In genomic region chr2:173415663-173416469, GRCh38 we compare ENCODE assay signal across 21 cellular contexts.
A peak's percentile ranks its signal among the peaks of the same experiment; 100 is the strongest.
DNase-seq lines count a peak whose midpoint lies in the region; ATAC-seq and TF ChIP-seq lines count a peak whose summit lies in the region.
"Had no signal": no experiment of that assay in that cellular context is flagged by ENCODE, and none has a peak within 500 bp of the region (broad histone marks: within the 10 kb centered on the region; RNA-seq: fewer than 3 reads in every experiment).

No MANE protein-coding gene starts in this region.

- no peak overlapping the region for H3K27ac ChIP-seq in gastrocnemius medialis
- H3K27ac ChIP-seq: skin epidermis, upper lobe of left lung had no signal

- H3K9me3 Mint-ChIP-seq in Calu3 (ENCODE audit: low read depth, unreplicated experiment) (no peaks in the 10 kb centered on the region), nephron progenitor cell (no peaks in the 10 kb centered on the region)
- H3K9me3 Mint-ChIP-seq in activated CD4-positive, alpha-beta memory T cell treated with anti-CD3 and anti-CD28 coated beads, Interleukin-2, amount 10 ng/mL, durations not matched to agents 7 days and 5 days, result no peaks in the 10 kb centered on the region
- H3K9me3 Mint-ChIP-seq: activated naive CD4-positive, alpha-beta T cell treated with anti-CD3 and anti-CD28 coated beads, Interleukin-2, amount 10 ng/mL, durations not matched to agents 7 days and 5 days; CD8-positive, alpha-beta memory T cell; T-helper 1 cell treated with Interleukin-12 subunit alpha and Interleukin-12 subunit beta and Interleukin-4 antibody, amounts not matched to agents 30 μg/mL and 1 μg/mL, for 36 hours had no signal

- H3K27ac Mint-ChIP-seq in Calu3 (ENCODE audit: unreplicated experiment) (peak overlapping the region; percentile 84), nephron progenitor cell (peak overlapping the region; percentile 37)
- no peak overlapping the region for H3K27ac Mint-ChIP-seq in activated CD4-positive, alpha-beta memory T cell treated with anti-CD3 and anti-CD28 coated beads, Interleukin-2, amount 10 ng/mL, durations not matched to agents 7 days and 5 days
- H3K27ac Mint-ChIP-seq: activated naive CD4-positive, alpha-beta T cell treated with anti-CD3 and anti-CD28 coated beads, Interleukin-2, amount 10 ng/mL, durations not matched to agents 7 days and 5 days; CD8-positive, alpha-beta memory T cell; T-helper 1 cell treated with Interleukin-12 subunit alpha and Interleukin-12 subunit beta and Interleukin-4 antibody, amounts not matched to agents 30 μg/mL and 1 μg/mL, for 36 hours had no signal

- intact Hi-C loops in Calu3 (cut with micrococcal nuclease; ENCODE audit: unreplicated experiment), result no loop called here
- intact Hi-C loops in gastrocnemius medialis (cut with DNase I; ENCODE audit: low total_unique reads), result no loop called here

- in situ Hi-C loops in HAP-1 (cut with MboI; ENCODE audit: low sequenced_read_pairs), result no loop called here
- in situ Hi-C loops in gastrocnemius medialis (cut with MboI; ENCODE audit: low sequenced_read_pairs in 4 of 4), result loop anchor here (25.0 kb wide), 3 partner anchors 446 to 921 kb away; partner anchors contain the start of gene SP9 (in 1 of the 4)

- DNase-seq in Calu3 (no peak), NCI-H2227 treated with DMSO at 0.1 percent for 48 hours (lab: John Stamatoyannopoulos, UW) (peak; percentile 78), ecto neural progenitor cell (ENCODE audit: low spot score) (peak; percentile 54), nephron progenitor cell (no peak), HAP-1 (ENCODE audit: low spot score in 2 of 2) (no peak), gastrocnemius medialis (no peak)
- no peak for DNase-seq in activated CD4-positive, alpha-beta memory T cell treated with anti-CD3 and anti-CD28 coated beads, Interleukin-2, amount 10 ng/mL, durations not matched to agents 7 days and 5 days
- DNase-seq: activated naive CD4-positive, alpha-beta T cell treated with anti-CD3 and anti-CD28 coated beads, Interleukin-2, amount 10 ng/mL, durations not matched to agents 7 days and 5 days; activated T-cell treated with anti-CD3 and anti-CD28 coated beads, Interleukin-2, amount 50 U/mL, for 48 hours; AML-193; amniotic stem cell; CD8-positive, alpha-beta memory T cell; DND-41; NCI-H1092 treated with DMSO at 0.1 percent for 48 hours; NCI-H2081; NCI-H510A treated with DMSO at 0.1 percent for 48 hours; nucleus accumbens had no signal

- no TSS peak for BruUV-seq in Calu3 (replicated peaks; lab: Mats Ljungman, UMichigan)

- no peak overlapping the region for H3K4me3 ChIP-seq in HAP-1
- H3K4me3 ChIP-seq in gastrocnemius medialis, result no peak overlapping the region
- H3K4me3 ChIP-seq: skin epidermis, upper lobe of left lung had no signal

- no peaks in the 10 kb centered on the region for H3K27me3 ChIP-seq in HAP-1 (ENCODE audit: low read depth)
- no peaks in the 10 kb centered on the region for H3K27me3 ChIP-seq in gastrocnemius medialis
- H3K27me3 ChIP-seq: upper lobe of left lung had no signal

- TF ChIP-seq CTCF in Calu3 (IDR thresholded peaks at IDR 0.05; ENCODE audit: unreplicated experiment), result no peak
- TF ChIP-seq CTCF in nephron progenitor cell (IDR thresholded peaks at IDR 0.05), result no peak
- TF ChIP-seq CTCF in gastrocnemius medialis (IDR thresholded peaks at IDR 0.05 in 4 of 5, conservative IDR thresholded peaks at IDR 0.05 in 1 of 5), result no peak

- H3K36me3 ChIP-seq in HAP-1 (replicated peaks) (no peaks in the 10 kb centered on the region), gastrocnemius medialis (no peaks in the 10 kb centered on the region)
- H3K36me3 ChIP-seq: upper lobe of left lung had no signal

- ATAC-seq in HG03039 (IDR thresholded peaks at IDR 0.05; ENCODE audit: unreplicated experiment) (no peak), gastrocnemius medialis (no peak)

- no peak for TF ChIP-seq POLR2A in gastrocnemius medialis (IDR thresholded peaks at IDR 0.05)

- H3K36me3 Mint-ChIP-seq in Calu3 (ENCODE audit: insufficient read depth, unreplicated experiment) (no peaks in the 10 kb centered on the region), nephron progenitor cell (ENCODE audit: low read depth) (no peaks in the 10 kb centered on the region)
- no peaks in the 10 kb centered on the region for H3K36me3 Mint-ChIP-seq in activated CD4-positive, alpha-beta memory T cell treated with anti-CD3 and anti-CD28 coated beads, Interleukin-2, amount 10 ng/mL, durations not matched to agents 7 days and 5 days (ENCODE audit: low read depth)
- H3K36me3 Mint-ChIP-seq: activated naive CD4-positive, alpha-beta T cell treated with anti-CD3 and anti-CD28 coated beads, Interleukin-2, amount 10 ng/mL, durations not matched to agents 7 days and 5 days; CD8-positive, alpha-beta memory T cell had no signal

- POLR2A ChIA-PET in activated CD4-positive, alpha-beta memory T cell treated with anti-CD3 and anti-CD28 coated beads, Interleukin-2, amount 10 ng/mL, durations not matched to agents 7 days and 5 days (lab: Charles Lee), result no interaction called here

- peaks cover 22% of the 10 kb centered on the region for H3K4me1 Mint-ChIP-seq in Calu3 (ENCODE audit: low read depth, unreplicated experiment)
- peaks cover 30% of the 10 kb centered on the region for H3K4me1 Mint-ChIP-seq in nephron progenitor cell
- H3K4me1 Mint-ChIP-seq in activated CD4-positive, alpha-beta memory T cell treated with anti-CD3 and anti-CD28 coated beads, Interleukin-2, amount 10 ng/mL, durations not matched to agents 7 days and 5 days, result no peaks in the 10 kb centered on the region
- H3K4me1 Mint-ChIP-seq: activated naive CD4-positive, alpha-beta T cell treated with anti-CD3 and anti-CD28 coated beads, Interleukin-2, amount 10 ng/mL, durations not matched to agents 7 days and 5 days; CD8-positive, alpha-beta memory T cell had no signal

- CTCF ChIA-PET in Calu3 (lab: Charles Lee), result no interaction called here
- CTCF ChIA-PET in activated CD4-positive, alpha-beta memory T cell treated with anti-CD3 and anti-CD28 coated beads, Interleukin-2, amount 10 ng/mL, durations not matched to agents 7 days and 5 days (lab: Charles Lee), result interaction anchor here (2.0 kb wide), 1 partner anchor 13 kb away, joined by 9 read pairs; no protein-coding TSS in a partner anchor

- H3K4me3 Mint-ChIP-seq in Calu3 (ENCODE audit: low read depth, unreplicated experiment), result no peak overlapping the region
- no peak overlapping the region for H3K4me3 Mint-ChIP-seq in nephron progenitor cell
- no peak overlapping the region for H3K4me3 Mint-ChIP-seq in activated CD4-positive, alpha-beta memory T cell treated with anti-CD3 and anti-CD28 coated beads, Interleukin-2, amount 10 ng/mL, durations not matched to agents 7 days and 5 days
- H3K4me3 Mint-ChIP-seq: activated naive CD4-positive, alpha-beta T cell treated with anti-CD3 and anti-CD28 coated beads, Interleukin-2, amount 10 ng/mL, durations not matched to agents 7 days and 5 days; CD8-positive, alpha-beta memory T cell; T-helper 1 cell treated with Interleukin-12 subunit alpha and Interleukin-12 subunit beta and Interleukin-4 antibody, amounts not matched to agents 30 μg/mL and 1 μg/mL, for 36 hours had no signal

- H3K9me3 ChIP-seq in HAP-1 (no peaks in the 10 kb centered on the region), gastrocnemius medialis (no peaks in the 10 kb centered on the region)
- H3K9me3 ChIP-seq: upper lobe of left lung had no signal

- H3K4me1 ChIP-seq in HAP-1 (no peaks in the 10 kb centered on the region), gastrocnemius medialis (peaks cover 11 to 14% of the 10 kb centered on the region in 2 donors)
- H3K4me1 ChIP-seq: upper lobe of left lung had no signal

- peaks cover 5% of the 10 kb centered on the region for H3K27me3 Mint-ChIP-seq in Calu3 (ENCODE audit: unreplicated experiment)
- no peaks in the 10 kb centered on the region for H3K27me3 Mint-ChIP-seq in nephron progenitor cell (ENCODE audit: low read depth, poor library complexity)
- H3K27me3 Mint-ChIP-seq in activated CD4-positive, alpha-beta memory T cell treated with anti-CD3 and anti-CD28 coated beads, Interleukin-2, amount 10 ng/mL, durations not matched to agents 7 days and 5 days, result peaks cover 28% of the 10 kb centered on the region

Comparison
In these comparisons a context has a peak if more than half of its experiments do, and no peak if none do; other contexts are left out.
1. DNase-seq: peak in NCI-H2227 treated with DMSO at 0.1 percent for 48 hours (single experiment) and ecto neural progenitor cell (single experiment); none in Calu3 (single experiment), nephron progenitor cell (single experiment), activated CD4-positive, alpha-beta memory T cell treated with anti-CD3 and anti-CD28 coated beads, Interleukin-2, amount 10 ng/mL, durations not matched to agents 7 days and 5 days (single experiment), HAP-1 (0 of 2) and gastrocnemius medialis (0 of 2).